Comparison of ENCODE assay signal across 1 cellular context in the genomic region with DNA sequence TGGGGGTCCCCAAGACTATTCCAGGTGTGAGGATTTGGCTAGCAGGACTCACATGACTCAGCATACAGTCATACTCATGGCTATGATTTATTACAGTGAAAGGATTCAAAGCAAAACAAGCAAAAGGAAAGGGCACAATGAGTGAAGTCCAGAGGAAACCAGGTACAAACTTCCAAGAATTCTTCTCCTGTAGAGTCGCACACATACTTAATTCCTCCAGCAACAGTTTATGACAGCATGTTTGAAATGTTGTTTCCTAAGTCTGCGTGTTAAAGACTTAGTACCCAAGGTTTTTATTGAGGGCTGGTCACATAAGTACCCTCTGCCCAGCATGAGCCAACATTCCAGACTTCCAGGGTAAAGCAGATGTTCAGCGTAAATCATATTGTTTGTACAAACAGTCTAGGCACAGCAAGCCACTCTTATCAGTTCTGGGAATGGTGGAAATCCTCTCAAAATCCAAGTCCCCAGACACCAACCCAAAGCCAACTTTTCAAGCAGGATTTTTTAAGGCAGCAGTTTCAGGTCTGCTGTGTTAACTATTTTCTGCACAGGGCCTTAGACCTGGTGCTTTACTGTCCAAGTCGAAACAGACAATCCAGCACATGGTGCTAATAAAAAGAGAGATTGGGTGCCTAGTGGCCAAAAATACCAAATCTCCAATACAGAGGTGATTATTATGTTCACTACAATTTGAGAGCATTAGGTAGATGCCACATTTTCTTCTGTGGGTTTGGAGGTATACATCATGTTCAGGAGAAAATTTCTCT.
TF ChIP-seq lines count a peak whose summit lies in the region.

No MANE protein-coding gene starts in this region.

TF ChIP-seq in HEK293, 187 proteins besides CTCF, POLR2A, EP300 and RAD21 (continued from another document):
- TF ChIP-seq PRDM4 (tag by site-specific recombination; IDR thresholded peaks at IDR 0.05) (no peak), SCRT1 (tag by site-specific recombination; IDR thresholded peaks at IDR 0.05; ENCODE audit: borderline replicate concordance) (0 out of 2 replicates have a peak, but pooled peaks have one; percentile 44), ZNF449 (tag by site-specific recombination; IDR thresholded peaks at IDR 0.05) (no peak), ZEB2 (tag by site-specific recombination; IDR thresholded peaks at IDR 0.05) (0 out of 2 replicates have a peak, but pooled peaks have one; percentile 14), ZNF624 (tag by site-specific recombination; IDR thresholded peaks at IDR 0.05) (0 out of 2 replicates have a peak, but pooled peaks have one; percentile 3), ZIC2 (tag by site-specific recombination; IDR thresholded peaks at IDR 0.05) (peak; percentile 91), PRDM1 (tag by site-specific recombination; IDR thresholded peaks at IDR 0.05) (0 out of 2 replicates have a peak, but pooled peaks have one; percentile 35), ZNF398 (tag by site-specific recombination; IDR thresholded peaks at IDR 0.05) (0 out of 2 replicates have a peak, but pooled peaks have one; percentile 40), SCRT2 (tag by site-specific recombination; IDR thresholded peaks at IDR 0.05) (peak; percentile 79), ZNF335 (tag by site-specific recombination; conservative IDR thresholded peaks at IDR 0.05) (peak; percentile 64)
- TF ChIP-seq, protein P1, sequence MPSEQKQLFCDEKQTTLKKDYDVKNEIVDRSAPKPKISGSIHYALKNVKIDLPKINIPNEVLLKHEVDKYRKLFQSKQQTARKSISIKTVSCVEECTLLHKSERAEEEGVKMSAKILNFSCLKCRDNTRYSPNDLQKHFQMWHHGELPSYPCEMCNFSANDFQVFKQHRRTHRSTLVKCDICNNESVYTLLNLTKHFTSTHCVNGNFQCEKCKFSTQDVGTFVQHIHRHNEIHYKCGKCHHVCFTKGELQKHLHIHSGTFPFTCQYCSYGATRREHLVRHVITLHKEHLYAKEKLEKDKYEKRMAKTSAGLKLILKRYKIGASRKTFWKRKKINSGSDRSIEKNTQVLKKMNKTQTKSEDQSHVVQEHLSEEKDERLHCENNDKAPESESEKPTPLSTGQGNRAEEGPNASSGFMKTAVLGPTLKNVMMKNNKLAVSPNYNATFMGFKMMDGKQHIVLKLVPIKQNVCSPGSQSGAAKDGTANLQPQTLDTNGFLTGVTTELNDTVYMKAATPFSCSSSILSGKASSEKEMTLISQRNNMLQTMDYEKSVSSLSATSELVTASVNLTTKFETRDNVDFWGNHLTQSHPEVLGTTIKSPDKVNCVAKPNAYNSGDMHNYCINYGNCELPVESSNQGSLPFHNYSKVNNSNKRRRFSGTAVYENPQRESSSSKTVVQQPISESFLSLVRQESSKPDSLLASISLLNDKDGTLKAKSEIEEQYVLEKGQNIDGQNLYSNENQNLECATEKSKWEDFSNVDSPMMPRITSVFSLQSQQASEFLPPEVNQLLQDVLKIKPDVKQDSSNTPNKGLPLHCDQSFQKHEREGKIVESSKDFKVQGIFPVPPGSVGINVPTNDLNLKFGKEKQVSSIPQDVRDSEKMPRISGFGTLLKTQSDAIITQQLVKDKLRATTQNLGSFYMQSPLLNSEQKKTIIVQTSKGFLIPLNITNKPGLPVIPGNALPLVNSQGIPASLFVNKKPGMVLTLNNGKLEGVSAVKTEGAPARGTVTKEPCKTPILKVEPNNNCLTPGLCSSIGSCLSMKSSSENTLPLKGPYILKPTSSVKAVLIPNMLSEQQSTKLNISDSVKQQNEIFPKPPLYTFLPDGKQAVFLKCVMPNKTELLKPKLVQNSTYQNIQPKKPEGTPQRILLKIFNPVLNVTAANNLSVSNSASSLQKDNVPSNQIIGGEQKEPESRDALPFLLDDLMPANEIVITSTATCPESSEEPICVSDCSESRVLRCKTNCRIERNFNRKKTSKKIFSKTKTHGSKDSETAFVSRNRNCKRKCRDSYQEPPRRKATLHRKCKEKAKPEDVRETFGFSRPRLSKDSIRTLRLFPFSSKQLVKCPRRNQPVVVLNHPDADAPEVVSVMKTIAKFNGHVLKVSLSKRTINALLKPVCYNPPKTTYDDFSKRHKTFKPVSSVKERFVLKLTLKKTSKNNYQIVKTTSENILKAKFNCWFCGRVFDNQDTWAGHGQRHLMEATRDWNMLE (tag by site-specific recombination; conservative IDR thresholded peaks at IDR 0.05; ENCODE audit: low read depth) = 0 out of 2 replicates have a peak, but pooled peaks have one; percentile 22
- TF ChIP-seq, protein P2, sequence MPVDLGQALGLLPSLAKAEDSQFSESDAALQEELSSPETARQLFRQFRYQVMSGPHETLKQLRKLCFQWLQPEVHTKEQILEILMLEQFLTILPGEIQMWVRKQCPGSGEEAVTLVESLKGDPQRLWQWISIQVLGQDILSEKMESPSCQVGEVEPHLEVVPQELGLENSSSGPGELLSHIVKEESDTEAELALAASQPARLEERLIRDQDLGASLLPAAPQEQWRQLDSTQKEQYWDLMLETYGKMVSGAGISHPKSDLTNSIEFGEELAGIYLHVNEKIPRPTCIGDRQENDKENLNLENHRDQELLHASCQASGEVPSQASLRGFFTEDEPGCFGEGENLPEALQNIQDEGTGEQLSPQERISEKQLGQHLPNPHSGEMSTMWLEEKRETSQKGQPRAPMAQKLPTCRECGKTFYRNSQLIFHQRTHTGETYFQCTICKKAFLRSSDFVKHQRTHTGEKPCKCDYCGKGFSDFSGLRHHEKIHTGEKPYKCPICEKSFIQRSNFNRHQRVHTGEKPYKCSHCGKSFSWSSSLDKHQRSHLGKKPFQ (tag by site-specific recombination; IDR thresholded peaks at IDR 0.05) = no peak
